In genomic region chr5:120354126-120354525, GRCh38 we compare ENCODE assay signal across 22 cellular contexts.
"Had no signal": no experiment of that assay in that cellular context is flagged by ENCODE, and none has a peak within 500 bp of the region (broad histone marks: within the 10 kb centered on the region; RNA-seq: fewer than 3 reads in every experiment).

No MANE protein-coding gene starts in this region.

- H3K9ac ChIP-seq: neural progenitor cell had no signal

- H3K36me3 ChIP-seq: gastrocnemius medialis, left lung, neural progenitor cell, ovary, sigmoid colon, stomach, thyroid gland had no signal

- H3K4me2 ChIP-seq: neural progenitor cell had no signal

- H3K27me3 ChIP-seq: gastrocnemius medialis, left lung, neural progenitor cell, ovary, sigmoid colon, stomach, thyroid gland had no signal

- H3K4me3 ChIP-seq: gastrocnemius medialis, left lung, neural progenitor cell, ovary, psoas muscle, sigmoid colon, stomach, thyroid gland had no signal

- ATAC-seq: gastrocnemius medialis; left cardiac atrium; left lung; naive thymus-derived CD4-positive, alpha-beta T cell; psoas muscle; right cardiac atrium; stimulated activated effector memory CD8-positive, alpha-beta T cell treated with anti-CD3 and anti-CD28 coated beads, Interleukin-12 subunit alpha, Interleukin-12 subunit beta, amount 100 ng/mL, for 72 hours had no signal

- H3K9me3 ChIP-seq: gastrocnemius medialis, psoas muscle, thyroid gland had no signal

- H2AFZ ChIP-seq: neural progenitor cell had no signal

- H3K27ac ChIP-seq: gastrocnemius medialis, left lung, neural progenitor cell, ovary, psoas muscle, sigmoid colon, stomach, thyroid gland had no signal

- DNase-seq: cortex of kidney; effector CD4-positive, alpha-beta T cell; gastrocnemius medialis; head of caudate nucleus; left cardiac atrium; left lung; mesendoderm; midbrain; naive thymus-derived CD4-positive, alpha-beta T cell; occipital lobe; ovary; posterior cingulate gyrus; psoas muscle; right cardiac atrium; sigmoid colon; stimulated activated CD4-positive, alpha-beta T cell treated with anti-CD3 and anti-CD28 coated beads, Interleukin-2, amount 100 ng/mL, for 24 hours; stimulated activated CD4-positive, alpha-beta T cell treated with anti-CD3 and anti-CD28 coated beads, Interleukin-4, amount 100 ng/mL, for 24 hours; stimulated activated naive CD4-positive, alpha-beta T cell treated with Interleukin-2 at 50 U/mL for 16 hours; stomach; thyroid gland had no signal

- H3K4me1 ChIP-seq: gastrocnemius medialis, left lung, psoas muscle, sigmoid colon, stomach, thyroid gland had no signal
